In the genomic region with DNA sequence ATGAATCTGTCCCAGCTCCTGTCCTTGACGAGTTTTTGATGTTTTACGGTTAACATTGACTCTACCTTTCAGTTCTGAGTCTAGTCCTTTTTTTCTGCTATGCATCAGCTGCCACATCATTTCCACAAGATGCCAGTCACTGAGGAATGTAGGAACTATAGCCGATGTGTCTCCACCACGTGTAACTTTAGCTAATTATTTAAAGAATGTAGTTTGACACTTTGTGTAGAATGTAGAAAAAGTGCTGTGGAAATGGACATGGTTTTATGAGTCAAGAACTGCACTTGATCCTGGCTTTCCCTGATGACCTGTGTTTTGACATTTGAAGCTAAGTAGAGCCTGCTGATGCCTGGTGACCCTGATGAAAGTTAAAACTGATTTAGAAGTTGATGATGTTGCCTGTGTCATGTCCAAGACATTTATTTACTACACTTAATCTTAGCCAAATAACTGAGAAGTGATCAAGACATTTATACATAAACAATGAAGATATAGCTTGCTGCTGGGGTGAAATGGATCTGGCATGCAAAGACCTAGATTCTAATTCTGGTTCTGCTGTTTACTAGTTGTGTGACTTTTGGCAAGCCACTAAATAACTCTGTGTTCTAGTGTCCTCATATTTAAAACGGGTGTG, we compare ENCODE assay signal across 20 cellular contexts. TPM values are rescaled to one million over a fixed set of nuclear protein-coding genes. Genes with fewer than 3 reads are reported as not detected.
A peak's percentile ranks its signal among the peaks of the same experiment; 100 is the strongest.
DNase-seq lines count a peak whose midpoint lies in the region; ATAC-seq and TF ChIP-seq lines count a peak whose summit lies in the region.
"Had no signal": no experiment of that assay in that cellular context is flagged by ENCODE, and none has a peak within 500 bp of the region (broad histone marks: within the 10 kb centered on the region; RNA-seq: fewer than 3 reads in every experiment).

No MANE protein-coding gene starts in this region.

- TF ChIP-seq POLR2A in uterus (IDR thresholded peaks at IDR 0.05), result no peak
- TF ChIP-seq POLR2A in Peyer's patch (IDR thresholded peaks at IDR 0.05), result no peak

- peaks cover 5% of the 10 kb centered on the region for H3K79me2 ChIP-seq in SK-N-SH (ENCODE audit: insufficient read depth)

- POLR2A ChIA-PET in SK-N-SH (lab: Yijun Ruan, JAX), result no interaction called here

- CTCF ChIA-PET in SK-N-SH (lab: Yijun Ruan, JAX), result no interaction called here

- intact Hi-C loops in uterus (cut with DNase I; ENCODE audit: low total_unique reads), result loop anchor here (5.0 kb wide), 1 partner anchor 55 kb away; no protein-coding TSS in a partner anchor

- no peaks in the 10 kb centered on the region for H4K20me1 ChIP-seq in SK-N-SH (ENCODE audit: insufficient read depth)

- 54% methylated on average over 5 of the region's 5 CpGs for WGBS in SK-N-SH (ENCODE audit: low lambda C conversion rate)

- H3K4me1 ChIP-seq in SK-N-SH (ENCODE audit: control insufficient read depth in 1 of 2, insufficient read depth in 2 of 2, low read depth in 1 of 2, low read length in 1 of 2) (peaks cover 0 to 2% of the 10 kb centered on the region in 2 experiments; a peak in 2 of 4 replicates), uterus (peaks cover 0 to 6% of the 10 kb centered on the region in 2 donors), Peyer's patch (peaks cover 0 to 8% (median under 1%) of the 10 kb centered on the region in 4 donors)

- DNase-seq in SK-N-SH (no peak), RKO (ENCODE audit: low spot score) (peak; percentile 46), iris pigment epithelial cell (ENCODE audit: low read depth) (peak; percentile 23), uterus (no peak), Peyer's patch (no peak), immature natural killer cell (no peak)
- DNase-seq: activated B cell treated with CpG ODN at 0.5 μM for 24 hours; activated CD8-positive, alpha-beta T cell treated with anti-CD3 and anti-CD28 coated beads for 36 hours; activated T-cell treated with anti-CD3 and anti-CD28 coated beads, Interleukin-2, amount 50 U/mL, for 48 hours; DMS79 treated with DMSO at 0.1 percent for 48 hours; dorsolateral prefrontal cortex; left lung; NCI-H1092; NCI-H526; SHP77 treated with DMSO at 0.1 percent for 48 hours; spleen; T-helper 17 cell had no signal

- H3K27ac ChIP-seq in SK-N-SH (ENCODE audit: low read depth in 2 of 2, low read length in 1 of 2) (no peak overlapping the region), uterus (peak overlapping the region; percentile 70 to 71), Peyer's patch (no peak overlapping the region)
- H3K27ac ChIP-seq: 22Rv1, dorsolateral prefrontal cortex, left lung, spleen had no signal

- H3K9me3 Mint-ChIP-seq in immature natural killer cell, result no peaks in the 10 kb centered on the region
- H3K9me3 Mint-ChIP-seq: activated B cell treated with CpG ODN at 0.5 μM for 24 hours; activated CD8-positive, alpha-beta T cell treated with anti-CD3 and anti-CD28 coated beads for 36 hours had no signal

- H3F3A ChIP-seq in SK-N-SH (replicated peaks; ENCODE audit: insufficient read depth), result peaks cover 8% of the 10 kb centered on the region

- TF ChIP-seq CTCF in SK-N-SH (IDR thresholded peaks at IDR 0.05) (no peak), uterus (IDR thresholded peaks at IDR 0.05) (no peak), Peyer's patch (IDR thresholded peaks at IDR 0.05) (no peak)

- H2AFZ ChIP-seq in SK-N-SH (ENCODE audit: low read depth), result no peak overlapping the region

- peaks cover 1 to 10% (median 2%) of the 10 kb centered on the region in 3 donors for H3K27me3 Mint-ChIP-seq in immature natural killer cell (ENCODE audit: low read depth in 3 of 3)
- H3K27me3 Mint-ChIP-seq: activated B cell treated with CpG ODN at 0.5 μM for 24 hours had no signal

- H3K4me3 ChIP-seq in SK-N-SH (ENCODE audit: low read depth in 2 of 2, low read length in 1 of 2), result no peak overlapping the region
- H3K4me3 ChIP-seq in uterus, result no peak overlapping the region
- H3K4me3 ChIP-seq in Peyer's patch, result no peak overlapping the region
- H3K4me3 ChIP-seq: dorsolateral prefrontal cortex, left lung, spleen had no signal

- H3K4me1 Mint-ChIP-seq in immature natural killer cell, result peaks cover 13 to 14% of the 10 kb centered on the region in 2 donors

- no peak for ATAC-seq in SK-N-SH treated with all-trans-retinoic acid at 6 μM for 48 hours
- no peak for ATAC-seq in HG02870 (IDR thresholded peaks at IDR 0.05; ENCODE audit: unreplicated experiment)
- ATAC-seq: activated CD8-positive, alpha-beta T cell treated with anti-CD3 and anti-CD28 coated beads for 36 hours; left lung; T-helper 17 cell had no signal

- no peak overlapping the region for H3K27ac Mint-ChIP-seq in immature natural killer cell
- H3K27ac Mint-ChIP-seq: activated B cell treated with CpG ODN at 0.5 μM for 24 hours; activated CD8-positive, alpha-beta T cell treated with anti-CD3 and anti-CD28 coated beads for 36 hours; T-helper 17 cell had no signal

- H3K27me3 ChIP-seq in SK-N-SH (ENCODE audit: insufficient read depth), result no peaks in the 10 kb centered on the region
- H3K27me3 ChIP-seq in uterus, result no peaks in the 10 kb centered on the region
- no peaks in the 10 kb centered on the region for H3K27me3 ChIP-seq in Peyer's patch
- H3K27me3 ChIP-seq: dorsolateral prefrontal cortex, left lung, spleen had no signal

- no peak overlapping the region for H3K4me3 Mint-ChIP-seq in immature natural killer cell
- H3K4me3 Mint-ChIP-seq: activated B cell treated with CpG ODN at 0.5 μM for 24 hours; activated CD8-positive, alpha-beta T cell treated with anti-CD3 and anti-CD28 coated beads for 36 hours; T-helper 17 cell had no signal

- H3K36me3 ChIP-seq in SK-N-SH (replicated peaks in 1 of 2; ENCODE audit: control insufficient read depth in 1 of 2, insufficient read depth in 2 of 2, low read length in 1 of 2) (no peaks in the 10 kb centered on the region), uterus (no peaks in the 10 kb centered on the region), Peyer's patch (no peaks in the 10 kb centered on the region)
- H3K36me3 ChIP-seq: left lung, spleen had no signal

- H3K9ac ChIP-seq in SK-N-SH, result no peak overlapping the region

- no peaks in the 10 kb centered on the region for H3K9me2 ChIP-seq in SK-N-SH

- H3K36me3 Mint-ChIP-seq in immature natural killer cell, result no peaks in the 10 kb centered on the region

- no peak overlapping the region for H3K4me2 ChIP-seq in SK-N-SH

- no peak for TF ChIP-seq EP300 in SK-N-SH (IDR thresholded peaks at IDR 0.05; ENCODE audit: borderline replicate concordance in 1 of 2, low read depth in 1 of 2, low read length in 1 of 2)

- H3K9me3 ChIP-seq in SK-N-SH, result no peaks in the 10 kb centered on the region
- no peaks in the 10 kb centered on the region for H3K9me3 ChIP-seq in uterus
- no peaks in the 10 kb centered on the region for H3K9me3 ChIP-seq in Peyer's patch
- H3K9me3 ChIP-seq: left lung, spleen had no signal

- no peak for TF ChIP-seq RAD21 in SK-N-SH (IDR thresholded peaks at IDR 0.05; ENCODE audit: low read length)

TF ChIP-seq in SK-N-SH, 30 proteins besides CTCF, POLR2A, EP300 and RAD21 (continues in another document):
- TF ChIP-seq POLR2AphosphoS5 (IDR thresholded peaks at IDR 0.05; ENCODE audit: low read depth, low read length) (no peak), FOSL2 (IDR thresholded peaks at IDR 0.05; ENCODE audit: borderline replicate concordance, low read depth) (no peak), ELF1 (IDR thresholded peaks at IDR 0.05) (no peak)
- TF ChIP-seq, protein P1, sequence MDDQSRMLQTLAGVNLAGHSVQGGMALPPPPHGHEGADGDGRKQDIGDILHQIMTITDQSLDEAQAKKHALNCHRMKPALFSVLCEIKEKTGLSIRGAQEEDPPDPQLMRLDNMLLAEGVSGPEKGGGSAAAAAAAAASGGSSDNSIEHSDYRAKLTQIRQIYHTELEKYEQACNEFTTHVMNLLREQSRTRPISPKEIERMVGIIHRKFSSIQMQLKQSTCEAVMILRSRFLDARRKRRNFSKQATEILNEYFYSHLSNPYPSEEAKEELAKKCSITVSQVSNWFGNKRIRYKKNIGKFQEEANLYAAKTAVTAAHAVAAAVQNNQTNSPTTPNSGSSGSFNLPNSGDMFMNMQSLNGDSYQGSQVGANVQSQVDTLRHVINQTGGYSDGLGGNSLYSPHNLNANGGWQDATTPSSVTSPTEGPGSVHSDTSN (IDR thresholded peaks at IDR 0.05), result peak; percentile 25; the same call in 1 of the 2 replicates

TF ChIP-seq in SK-N-SH treated with all-trans-retinoic acid at 6 μM for 48 hours, 23 proteins besides CTCF, POLR2A, EP300 and RAD21 (continues in another document):
- TF ChIP-seq, protein P2, sequence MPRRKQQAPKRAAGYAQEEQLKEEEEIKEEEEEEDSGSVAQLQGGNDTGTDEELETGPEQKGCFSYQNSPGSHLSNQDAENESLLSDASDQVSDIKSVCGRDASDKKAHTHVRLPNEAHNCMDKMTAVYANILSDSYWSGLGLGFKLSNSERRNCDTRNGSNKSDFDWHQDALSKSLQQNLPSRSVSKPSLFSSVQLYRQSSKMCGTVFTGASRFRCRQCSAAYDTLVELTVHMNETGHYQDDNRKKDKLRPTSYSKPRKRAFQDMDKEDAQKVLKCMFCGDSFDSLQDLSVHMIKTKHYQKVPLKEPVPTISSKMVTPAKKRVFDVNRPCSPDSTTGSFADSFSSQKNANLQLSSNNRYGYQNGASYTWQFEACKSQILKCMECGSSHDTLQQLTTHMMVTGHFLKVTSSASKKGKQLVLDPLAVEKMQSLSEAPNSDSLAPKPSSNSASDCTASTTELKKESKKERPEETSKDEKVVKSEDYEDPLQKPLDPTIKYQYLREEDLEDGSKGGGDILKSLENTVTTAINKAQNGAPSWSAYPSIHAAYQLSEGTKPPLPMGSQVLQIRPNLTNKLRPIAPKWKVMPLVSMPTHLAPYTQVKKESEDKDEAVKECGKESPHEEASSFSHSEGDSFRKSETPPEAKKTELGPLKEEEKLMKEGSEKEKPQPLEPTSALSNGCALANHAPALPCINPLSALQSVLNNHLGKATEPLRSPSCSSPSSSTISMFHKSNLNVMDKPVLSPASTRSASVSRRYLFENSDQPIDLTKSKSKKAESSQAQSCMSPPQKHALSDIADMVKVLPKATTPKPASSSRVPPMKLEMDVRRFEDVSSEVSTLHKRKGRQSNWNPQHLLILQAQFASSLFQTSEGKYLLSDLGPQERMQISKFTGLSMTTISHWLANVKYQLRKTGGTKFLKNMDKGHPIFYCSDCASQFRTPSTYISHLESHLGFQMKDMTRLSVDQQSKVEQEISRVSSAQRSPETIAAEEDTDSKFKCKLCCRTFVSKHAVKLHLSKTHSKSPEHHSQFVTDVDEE (CRISPR knock-in tag; IDR thresholded peaks at IDR 0.05), result no peak
- TF ChIP-seq GLIS3 (CRISPR knock-in tag; IDR thresholded peaks at IDR 0.05), result no peak
- TF ChIP-seq ZFP3 (CRISPR knock-in tag; IDR thresholded peaks at IDR 0.05), result no peak
- TF ChIP-seq ZC3H10 (CRISPR knock-in tag; IDR thresholded peaks at IDR 0.05), result no peak
- TF ChIP-seq ZNF565 (CRISPR knock-in tag; conservative IDR thresholded peaks at IDR 0.05; ENCODE audit: low read depth), result no peak
- no peak for TF ChIP-seq ZNF70 (CRISPR knock-in tag; IDR thresholded peaks at IDR 0.05)
- no peak for TF ChIP-seq ARNTL (CRISPR knock-in tag; IDR thresholded peaks at IDR 0.05; ENCODE audit: borderline replicate concordance, low read depth)

RNA-seq across cellular contexts. Expression of a gene that starts 4.4 kb away (rescaled TPM):
- polyA plus RNA-seq in SK-N-SH (2012; rRNA removed), result 43.9 and 63.9 TPM in 2 replicates
- 61.1 and 62.8 TPM in 2 replicates for polyA plus RNA-seq in SK-N-SH (2012; cell fraction: cytosol; rRNA removed)
- 23.5 and 55.4 TPM in 2 replicates for polyA plus RNA-seq in SK-N-SH (2012; cell fraction: nucleus; rRNA removed)
- 100 to 1,000 TPM in 3 of 4 donors, 10 to 100 TPM in 1; 94.0 to 122 (median 108) TPM for total RNA-seq in uterus
- total RNA-seq in Peyer's patch, result 100 to 1,000 TPM in 1 of 4 donors, 10 to 100 TPM in 3; 54.1 to 597 (median 69.8) TPM
- polyA plus RNA-seq in immature natural killer cell, result 10 to 100 TPM; 26.1 to 38.5 (median 38.2) TPM

Comparison
In these comparisons a context has a peak if more than half of its experiments do, and no peak if none do; other contexts are left out.
1. DNase-seq: peak in RKO (single experiment) and iris pigment epithelial cell (single experiment); none in SK-N-SH (single experiment), uterus (0 of 2), Peyer's patch (0 of 3) and immature natural killer cell (0 of 3).
2. H3K27ac ChIP-seq: peak in uterus (2 of 2); none in SK-N-SH (0 of 2) and Peyer's patch (0 of 4).